11 cellular contexts compared by ENCODE assay signal in the genomic region with DNA sequence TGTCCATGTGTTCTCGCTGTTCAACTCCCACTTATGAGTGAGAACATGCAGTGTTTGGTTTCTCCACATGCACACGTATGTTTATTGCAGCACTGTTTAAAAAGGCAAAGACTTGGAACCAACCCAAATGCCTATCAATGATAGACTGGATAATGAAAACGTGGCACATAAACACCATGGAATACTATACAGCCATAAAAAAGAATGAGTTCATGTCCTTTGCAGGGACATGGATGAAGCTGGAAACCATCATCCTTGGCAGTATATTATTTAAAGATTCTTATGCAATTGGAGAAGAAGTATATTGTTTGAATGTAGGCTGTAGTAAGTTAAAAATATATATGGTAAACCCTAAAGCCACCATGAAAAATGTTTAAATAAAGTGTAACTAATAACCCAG. TPM values are rescaled to one million over a fixed set of nuclear protein-coding genes. Genes with fewer than 3 reads are reported as not detected.
"Had no signal": no experiment of that assay in that cellular context is flagged by ENCODE, and none has a peak within 500 bp of the region (broad histone marks: within the 10 kb centered on the region; RNA-seq: fewer than 3 reads in every experiment).

No MANE protein-coding gene starts in this region.

- H3K36me3 ChIP-seq: HAP-1 had no signal

- H3K27ac Mint-ChIP-seq: GM23338, H9, HFFc6 had no signal

- H2AFZ ChIP-seq: GM23248, GM23338 had no signal

- H3K27ac ChIP-seq: GM23248 had no signal

- H3K9me3 Mint-ChIP-seq: GM23338, H9, HFFc6 had no signal

- DNase-seq: GM23248, GOT3, H7, H9, HCEC 1CT, HFFc6 had no signal

- H3K4me3 ChIP-seq: GM23248, GM23338, HAP-1 had no signal

- H3K9me3 ChIP-seq: HAP-1 had no signal

- ATAC-seq: GM23338, HCT116 had no signal

- H3K4me2 ChIP-seq: GM23338 had no signal

- H3K4me3 Mint-ChIP-seq: GM23338, H9, HFFc6 had no signal

- H3K9ac ChIP-seq: GM23248 had no signal

- FAIRE-seq: H1, H54 had no signal

RNA-seq across cellular contexts. Expression of gene CACNB2, which starts 7.2 kb away (rescaled TPM):
- total RNA-seq: HFFc6 had no signal
